In the genomic region with DNA sequence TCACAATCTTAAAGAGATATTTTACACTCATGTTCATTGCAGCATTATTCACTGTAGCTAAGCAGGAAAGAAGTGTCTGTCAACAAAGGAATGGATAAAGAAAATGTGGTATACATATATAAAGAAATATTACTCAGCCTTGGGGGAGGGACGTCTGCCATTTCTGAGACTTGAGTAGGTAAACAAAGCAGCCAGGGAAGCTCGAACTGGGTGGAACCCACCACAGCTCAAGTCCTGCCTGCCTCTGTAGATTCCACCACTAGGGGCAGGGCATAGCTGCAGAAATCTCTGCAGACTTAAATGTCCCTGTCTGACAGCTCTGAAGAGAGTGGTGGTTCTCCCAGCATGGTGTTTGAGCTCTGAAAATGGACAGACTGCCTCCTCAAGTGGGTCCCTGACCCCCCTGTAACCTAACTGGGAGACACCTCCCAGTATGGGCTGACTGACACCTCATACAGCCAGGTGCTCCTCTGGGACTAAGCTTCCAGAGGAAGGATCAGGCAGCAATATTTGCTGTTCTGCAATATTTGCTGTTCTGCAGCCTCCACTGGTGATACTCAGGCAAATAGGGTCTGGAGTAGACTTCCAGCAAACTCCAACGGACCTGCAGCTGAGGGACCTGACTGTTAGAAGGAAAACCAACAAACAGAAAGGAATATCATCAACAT, we compare ENCODE assay signal across 8 cellular contexts.
DNase-seq lines count a peak whose midpoint lies in the region; FAIRE-seq and TF ChIP-seq lines count a peak whose summit lies in the region.
"Not testable (repeated sequence)": the region's sequence is repeated elsewhere in the genome, so short reads cannot be mapped to it uniquely, and the experiment has no call there.

No MANE protein-coding gene starts in this region.

- intact Hi-C loops in PC-9 (cut with micrococcal nuclease; ENCODE audit: unreplicated experiment) = loop anchor here (10.0 kb wide), 1 partner anchor 157 kb away; no protein-coding TSS in a partner anchor
- intact Hi-C loops in esophagus squamous epithelium (cut with DNase I); kidney (cut with DNase I): not testable (repeated sequence)

- H3F3A ChIP-seq in PC-9 (ENCODE audit: insufficient read depth, low read depth) = not testable (repeated sequence)

- not testable (repeated sequence) for H3K4me3 ChIP-seq in GM12865 (ENCODE audit: low read depth, low read length); PC-9; esophagus squamous epithelium; kidney (ENCODE audit: low read length in 2 of 2)

- peaks cover 26% of the 10 kb centered on the region for H3K9me3 Mint-ChIP-seq in progenitor cell of endocrine pancreas (ENCODE audit: low read depth)

- not testable (repeated sequence) for H4K20me1 ChIP-seq in PC-9 (ENCODE audit: insufficient read depth)

- not testable (repeated sequence) for H3K4me3 Mint-ChIP-seq in progenitor cell of endocrine pancreas (ENCODE audit: low read depth)

- H3K4me1 ChIP-seq in PC-9 (replicated peaks; ENCODE audit: insufficient read depth); esophagus squamous epithelium; kidney (ENCODE audit: control insufficient read depth in 1 of 2, insufficient read depth in 1 of 2, low read depth in 1 of 2, low read length in 2 of 2): not testable (repeated sequence)

- not testable (repeated sequence) for H3K27me3 ChIP-seq in PC-9 (ENCODE audit: insufficient read depth, low read depth); esophagus squamous epithelium

- not testable (repeated sequence) for H3K79me2 ChIP-seq in PC-9 (ENCODE audit: low read depth)

- POLR2A ChIA-PET in PC-9 (lab: Charles Lee; ENCODE audit: unreplicated experiment) = interaction anchor here (0.7 kb wide), 1 partner anchor 140 kb away, joined by 3 read pairs; no protein-coding TSS in a partner anchor

- peak; percentile 68 for TF ChIP-seq CTCF in GM12865 (IDR thresholded peaks at IDR 0.05; ENCODE audit: insufficient read depth, low read depth, low read length, missing control alignments)
- TF ChIP-seq CTCF in PC-9 (conservative IDR thresholded peaks at IDR 0.05) = peak; percentile 84
- TF ChIP-seq CTCF in esophagus squamous epithelium (IDR thresholded peaks at IDR 0.05) = peak in 5 of 6 experiments; percentile 58 to 76 (median 62)
- TF ChIP-seq CTCF in kidney (IDR thresholded peaks at IDR 0.05; ENCODE audit: borderline replicate concordance, extremely low read depth, insufficient read depth) = peak; percentile 37
- peak; percentile 75 for TF ChIP-seq CTCF in progenitor cell of endocrine pancreas (IDR thresholded peaks at IDR 0.05; ENCODE audit: unreplicated experiment)

- H3K27ac Mint-ChIP-seq in progenitor cell of endocrine pancreas = not testable (repeated sequence)

- H3K9me2 ChIP-seq in PC-9 (ENCODE audit: insufficient read depth) = not testable (repeated sequence)

- not testable (repeated sequence) for FAIRE-seq in kidney (lab: Jason Lieb, UNC)

- CTCF ChIA-PET in PC-9 (lab: Charles Lee) = interaction anchor here (1.0 to 1.1 kb wide), 2 partner anchors 156 to 349 kb away, joined by 3 to 4 read pairs; no protein-coding TSS in a partner anchor

- not testable (repeated sequence) for H3K36me3 ChIP-seq in PC-9 (ENCODE audit: low read depth); esophagus squamous epithelium; kidney (ENCODE audit: control insufficient read depth in 1 of 2, insufficient read depth in 2 of 2, low read length in 2 of 2)

- H3K9ac ChIP-seq in kidney (ENCODE audit: low read length in 2 of 2) = not testable (repeated sequence)

- BruUV-seq in PC-9 (replicated peaks; lab: Mats Ljungman, UMichigan) = not testable (repeated sequence)

- not testable (repeated sequence) for H3K4me2 ChIP-seq in PC-9

- not testable (repeated sequence) for TF ChIP-seq POLR2A in esophagus squamous epithelium (IDR thresholded peaks at IDR 0.05)

- in situ Hi-C loops in ACHN (cut with HindIII; ENCODE audit: low pct_ligation_motif_present, low pct_unique_long_range_greater_than_20kb, low sequenced_read_pairs) = not testable (repeated sequence)

- WGBS in esophagus squamous epithelium, 2 donors = 8% methylated on average over 2 of the region's 3 CpGs

- not testable (repeated sequence) for H3K4me1 Mint-ChIP-seq in progenitor cell of endocrine pancreas (ENCODE audit: low read depth)

- H3K27ac ChIP-seq in PC-9; esophagus squamous epithelium; kidney (ENCODE audit: low read depth in 2 of 2, low read length in 2 of 2): not testable (repeated sequence)

- H3K9me3 ChIP-seq in PC-9 (ENCODE audit: insufficient read depth, low read depth); esophagus squamous epithelium; kidney (ENCODE audit: control insufficient read depth in 1 of 2, low read length in 2 of 2): not testable (repeated sequence)

- H3K27me3 Mint-ChIP-seq in progenitor cell of endocrine pancreas = not testable (repeated sequence)

- DNase-seq in ACHN (peak; percentile 21), GM12865 (ENCODE audit: low read depth) (peak; percentile 45), LHCN-M2 (ENCODE audit: low read depth) (peak; percentile 29), PC-9 (peak; percentile 54 to 63), amniotic stem cell (lab: John Stamatoyannopoulos, UW) (peak; percentile 9), progenitor cell of endocrine pancreas (ENCODE audit: low spot score, unreplicated experiment) (peak; percentile 19)
- DNase-seq in esophagus squamous epithelium (lab: John Stamatoyannopoulos, UW); kidney: not testable (repeated sequence)

- not testable (repeated sequence) for H2AFZ ChIP-seq in PC-9

- not testable (repeated sequence) for H3K36me3 Mint-ChIP-seq in progenitor cell of endocrine pancreas (ENCODE audit: insufficient read depth)
